In the genomic region with DNA sequence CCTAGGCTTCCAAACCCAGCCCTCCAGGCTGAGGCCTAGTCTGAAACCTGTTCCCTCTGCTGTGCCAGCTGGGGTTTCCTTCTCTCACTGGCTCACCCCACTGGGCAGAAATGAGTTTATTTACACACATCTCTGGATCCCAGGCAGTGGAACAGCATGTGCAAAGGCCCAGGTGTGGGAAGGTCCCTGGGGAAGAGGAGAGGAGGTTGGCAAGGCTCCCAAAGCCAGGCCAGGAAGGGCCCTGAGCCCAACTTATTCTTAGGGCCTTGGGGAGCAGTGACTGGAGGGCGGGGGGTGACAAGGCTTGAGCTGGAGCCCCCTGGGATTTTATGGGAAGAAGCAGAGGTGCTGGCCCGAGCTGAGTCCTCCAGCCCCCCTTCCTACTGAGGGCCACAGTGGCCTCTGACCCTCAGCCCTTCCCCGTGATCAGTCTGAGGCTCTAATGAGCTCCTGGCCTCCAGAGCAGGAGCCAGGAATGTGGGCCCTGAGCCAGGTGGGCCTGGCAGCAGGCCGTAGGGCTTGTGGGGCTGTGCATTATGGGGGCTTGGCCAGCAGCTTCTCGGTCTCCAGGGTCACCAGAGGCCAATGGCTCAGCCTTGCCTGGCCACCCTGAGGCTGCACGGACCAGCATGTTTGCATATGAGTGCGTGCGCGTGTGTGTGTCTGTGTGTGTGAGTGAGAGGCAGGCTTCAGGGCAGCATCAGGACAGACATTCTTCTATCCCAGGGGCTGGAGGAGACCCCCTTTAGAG, we compare ENCODE assay signal across 15 cellular contexts. TPM values are rescaled to one million over a fixed set of nuclear protein-coding genes. Genes with fewer than 3 reads are reported as not detected.
DNase-seq lines count a peak whose midpoint lies in the region; ATAC-seq and TF ChIP-seq lines count a peak whose summit lies in the region.
"Had no signal": no experiment of that assay in that cellular context is flagged by ENCODE, and none has a peak within 500 bp of the region (broad histone marks: within the 10 kb centered on the region; RNA-seq: fewer than 3 reads in every experiment).

No MANE protein-coding gene starts in this region.

- intact Hi-C loops in vagina (cut with DNase I), result no loop called here

- no peak for TF ChIP-seq CTCF in upper lobe of left lung (IDR thresholded peaks at IDR 0.05)
- no peak for TF ChIP-seq CTCF in vagina (IDR thresholded peaks at IDR 0.05)

- TF ChIP-seq POLR2A in upper lobe of left lung (IDR thresholded peaks at IDR 0.05) (no peak), vagina (IDR thresholded peaks at IDR 0.05) (no peak)

- 66 to 82% methylated on average over 7 to 8 of the region's 9 CpGs for WGBS in upper lobe of left lung, 2 donors

- peak overlapping the region; percentile 30 for H3K27ac ChIP-seq in layer of hippocampus (ENCODE audit: low read depth, low read length)
- no peak overlapping the region for H3K27ac ChIP-seq in upper lobe of left lung
- H3K27ac ChIP-seq in vagina, result no peak overlapping the region

- H3K4me1 ChIP-seq in upper lobe of left lung, result peaks cover 7 to 19% (median 16%) of the 10 kb centered on the region in 4 donors
- H3K4me1 ChIP-seq in vagina, result peaks cover 26% of the 10 kb centered on the region

- H3K27me3 ChIP-seq in layer of hippocampus (ENCODE audit: control insufficient read depth, insufficient read depth, low read length) (no peaks in the 10 kb centered on the region), upper lobe of left lung (no peaks in the 10 kb centered on the region), vagina (no peaks in the 10 kb centered on the region)

- peak; percentile 9 to 37 for ATAC-seq in upper lobe of left lung (ENCODE audit: low FRiP score in 2 of 2)
- ATAC-seq in HG03342 (IDR thresholded peaks at IDR 0.05; ENCODE audit: unreplicated experiment), result no peak
- ATAC-seq: activated naive CD8-positive, alpha-beta T cell treated with anti-CD3 and anti-CD28 coated beads, Interleukin-2, amount 50 U/mL, for 24 hours had no signal

- H3K9me3 ChIP-seq in upper lobe of left lung (no peaks in the 10 kb centered on the region), vagina (no peaks in the 10 kb centered on the region)

- DNase-seq in NCI-H2171 treated with DMSO at 0.1 percent for 48 hours (lab: John Stamatoyannopoulos, UW) (peak; percentile 15), NCI-H2171 (lab: John Stamatoyannopoulos, UW) (no peak), dermis blood vessel endothelial cell (peak; percentile 61), upper lobe of left lung (peak in 1 of 2 donors; percentile 88), DMS153 treated with DMSO at 0.1 percent for 48 hours (lab: John Stamatoyannopoulos, UW; ENCODE audit: unreplicated experiment) (no peak), vagina (ENCODE audit: extremely low spot score in 2 of 2) (no peak)
- DNase-seq: activated CD8-positive, alpha-beta memory T cell treated with anti-CD3 and anti-CD28 coated beads, Interleukin-2, amount 50 U/mL, for 4 hours; activated naive CD8-positive, alpha-beta T cell treated with anti-CD3 and anti-CD28 coated beads, Interleukin-2, amount 50 U/mL, for 24 hours; DND-41; MM.1S; NCI-H526 treated with DMSO at 0.1 percent for 48 hours; SIG-M5 had no signal

- H3K36me3 ChIP-seq in upper lobe of left lung, result no peaks in the 10 kb centered on the region
- H3K36me3 ChIP-seq in vagina, result no peaks in the 10 kb centered on the region

- H3K4me3 ChIP-seq in upper lobe of left lung (no peak overlapping the region), vagina (no peak overlapping the region)

- TF ChIP-seq EP300 in upper lobe of left lung (IDR thresholded peaks at IDR 0.05), result no peak

RNA-seq across cellular contexts. Expression of a gene that starts 2.9 kb away (rescaled TPM):
- 7.7 and 8.7 TPM in 2 replicates for total RNA-seq in dermis blood vessel endothelial cell
- 10 to 100 TPM in 1 of 6 donors, 1 to 10 TPM in 5; 2.4 to 27.2 (median 6.2) TPM for total RNA-seq in upper lobe of left lung
- total RNA-seq in vagina, result 9.1 TPM

RNA-seq across cellular contexts. Expression of a gene that starts 28.3 kb away (rescaled TPM):
- 0.47 TPM in 1 of 2 replicates, not detected in the other for total RNA-seq in dermis blood vessel endothelial cell
- 1 to 10 TPM in 1 of 6 donors, under 1 TPM in 1, not detected in 4; 0.77 to 5.2 TPM for total RNA-seq in upper lobe of left lung
- total RNA-seq in vagina, result not detected
- total RNA-seq: temporal lobe had no signal

Comparison
In these comparisons a context has a peak if more than half of its experiments do, and no peak if none do; other contexts are left out.
1. DNase-seq: peak in NCI-H2171 treated with DMSO at 0.1 percent for 48 hours (single experiment) and dermis blood vessel endothelial cell (single experiment); none in NCI-H2171 (single experiment), DMS153 treated with DMSO at 0.1 percent for 48 hours (single experiment) and vagina (0 of 2).